Comparison of ENCODE assay signal across 8 cellular contexts in the genomic region with DNA sequence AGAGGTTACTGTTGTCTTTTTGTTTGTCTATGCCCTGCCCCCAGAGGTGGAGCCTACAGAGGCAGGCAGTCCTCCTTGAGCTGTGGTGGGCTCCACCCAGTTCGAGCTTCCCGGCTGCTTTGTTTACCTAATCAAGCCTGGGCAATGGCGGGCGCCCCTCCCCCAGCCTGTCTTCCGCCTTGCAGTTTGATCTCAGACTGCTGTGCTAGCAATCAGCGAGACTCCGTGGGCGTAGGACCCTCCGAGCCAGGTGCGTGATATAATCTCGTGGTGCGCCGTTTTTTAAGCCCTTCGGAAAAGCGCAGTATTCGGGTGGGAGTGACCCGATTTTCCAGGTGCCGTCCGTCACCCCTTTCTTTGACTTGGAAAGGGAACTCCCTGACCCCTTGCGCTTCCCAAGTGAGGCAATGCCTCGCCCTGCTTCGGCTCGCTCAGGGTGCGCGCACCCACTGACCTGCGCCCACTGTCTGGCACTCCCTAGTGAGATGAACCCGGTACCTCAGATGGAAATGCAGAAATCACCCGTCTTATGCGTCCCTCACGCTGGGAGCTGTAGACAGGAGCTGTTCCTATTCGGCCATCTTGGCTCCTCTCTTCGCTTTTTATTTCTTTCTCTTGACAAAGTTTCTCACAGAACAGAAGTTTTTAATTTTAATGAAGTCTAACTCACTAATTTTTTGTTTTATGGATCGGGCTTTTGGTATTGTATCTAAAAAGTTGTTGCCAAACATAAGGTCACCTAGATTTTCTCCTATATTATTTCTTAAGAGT. TPM values are rescaled to one million over a fixed set of nuclear protein-coding genes. Genes with fewer than 3 reads are reported as not detected.
"Had no signal": no experiment of that assay in that cellular context is flagged by ENCODE, and none has a peak within 500 bp of the region (broad histone marks: within the 10 kb centered on the region; RNA-seq: fewer than 3 reads in every experiment).

No MANE protein-coding gene starts in this region.

RNA-seq across cellular contexts. Expression of a gene that starts 38.0 kb away (rescaled TPM):
- total RNA-seq: cerebellum; dermis microvascular lymphatic vessel endothelial cell; esophagus squamous epithelium; foreskin keratinocyte; liver; stomach; T-helper 2 cell treated with Interferon-gamma antibody and Interleukin-4, amounts not matched to agents 100 ng/mL and 5 ng/mL, for 36 hours; thoracic aorta had no signal
- polyA plus RNA-seq: foreskin keratinocyte, liver, stomach had no signal
